In genomic region chr19:57810410-57811295, GRCh38 we compare ENCODE assay signal across 7 cellular contexts. TPM values are rescaled to one million over a fixed set of nuclear protein-coding genes. Genes with fewer than 3 reads are reported as not detected.
A peak's percentile ranks its signal among the peaks of the same experiment; 100 is the strongest.
DNase-seq lines count a peak whose midpoint lies in the region; ATAC-seq and TF ChIP-seq lines count a peak whose summit lies in the region.
"Not testable (repeated sequence)": the region's sequence is repeated elsewhere in the genome, so short reads cannot be mapped to it uniquely, and the experiment has no call there.

No MANE protein-coding gene starts in this region.

- H3K36me3 Mint-ChIP-seq in nephron progenitor cell (ENCODE audit: low read depth), result peaks cover 57% of the 10 kb centered on the region
- peaks cover 32 to 48% of the 10 kb centered on the region in 2 donors for H3K36me3 Mint-ChIP-seq in stimulated activated naive B cell treated with anti-CD40 and anti-IgM and Interleukin-4, amounts not matched to agents 10 μg/mL and 1 μg/mL and 100 μg/mL, for 72 hours

- DNase-seq in HT-29 (ENCODE audit: low spot score) (peak; percentile 72), NCI-H82 treated with DMSO at 0.1 percent for 48 hours (lab: John Stamatoyannopoulos, UW; ENCODE audit: unreplicated experiment) (peak; percentile 22), WERI-Rb-1 (peak; percentile 48)
- not testable (repeated sequence) for DNase-seq in breast epithelium (ENCODE audit: low spot score in 2 of 2); left lobe of liver (ENCODE audit: low spot score); nephron progenitor cell; stimulated activated naive B cell treated with anti-CD40 and anti-IgM and Interleukin-4, amounts not matched to agents 10 μg/mL and 1 μg/mL and 100 μg/mL, for 72 hours

- H3K4me3 Mint-ChIP-seq in nephron progenitor cell; stimulated activated naive B cell treated with anti-CD40 and anti-IgM and Interleukin-4, amounts not matched to agents 10 μg/mL and 1 μg/mL and 100 μg/mL, for 72 hours: not testable (repeated sequence)

- peak overlapping the region; percentile 22 for H3K27ac ChIP-seq in WERI-Rb-1
- H3K27ac ChIP-seq in breast epithelium, result peak overlapping the region; percentile 32 to 61

- H3K27me3 ChIP-seq in WERI-Rb-1 (ENCODE audit: insufficient read depth, low read depth, severe bottlenecking); breast epithelium: not testable (repeated sequence)

- H3K27me3 Mint-ChIP-seq in nephron progenitor cell (ENCODE audit: low read depth, poor library complexity); stimulated activated naive B cell treated with anti-CD40 and anti-IgM and Interleukin-4, amounts not matched to agents 10 μg/mL and 1 μg/mL and 100 μg/mL, for 72 hours: not testable (repeated sequence)

- not testable (repeated sequence) for H3K9me3 ChIP-seq in WERI-Rb-1 (ENCODE audit: severe bottlenecking); breast epithelium

- TF ChIP-seq POLR2A in breast epithelium (IDR thresholded peaks at IDR 0.05), result not testable (repeated sequence)

- H3K4me1 ChIP-seq in breast epithelium, result not testable (repeated sequence)

- peaks cover 68% of the 10 kb centered on the region for H3K4me1 Mint-ChIP-seq in nephron progenitor cell
- H3K4me1 Mint-ChIP-seq in stimulated activated naive B cell treated with anti-CD40 and anti-IgM and Interleukin-4, amounts not matched to agents 10 μg/mL and 1 μg/mL and 100 μg/mL, for 72 hours, result peaks cover 24 to 43% of the 10 kb centered on the region in 2 donors

- not testable (repeated sequence) for H3K9me3 Mint-ChIP-seq in nephron progenitor cell; stimulated activated naive B cell treated with anti-CD40 and anti-IgM and Interleukin-4, amounts not matched to agents 10 μg/mL and 1 μg/mL and 100 μg/mL, for 72 hours

- peaks cover 41% of the 10 kb centered on the region for H3K36me3 ChIP-seq in WERI-Rb-1
- H3K36me3 ChIP-seq in breast epithelium, result not testable (repeated sequence)

- TF ChIP-seq CTCF in WERI-Rb-1 (IDR thresholded peaks at IDR 0.05; ENCODE audit: low read depth, low read length); breast epithelium (IDR thresholded peaks at IDR 0.05); nephron progenitor cell (IDR thresholded peaks at IDR 0.05): not testable (repeated sequence)

- H3K27ac Mint-ChIP-seq in nephron progenitor cell, result peak overlapping the region; percentile 31
- peak overlapping the region; percentile 39 for H3K27ac Mint-ChIP-seq in stimulated activated naive B cell treated with anti-CD40 and anti-IgM and Interleukin-4, amounts not matched to agents 10 μg/mL and 1 μg/mL and 100 μg/mL, for 72 hours

- not testable (repeated sequence) for H3K4me3 ChIP-seq in WERI-Rb-1 (ENCODE audit: low read depth, low read length)
- H3K4me3 ChIP-seq in breast epithelium, result peak overlapping the region in 1 of 3 donors; percentile 31

- peak; percentile 43 for ATAC-seq in left lobe of liver
- ATAC-seq in stimulated activated naive B cell treated with anti-CD40 and anti-IgM and Interleukin-4, amounts not matched to agents 10 μg/mL and 1 μg/mL and 100 μg/mL, for 72 hours (replicated peaks), result not testable (repeated sequence)

- intact Hi-C loops in breast epithelium (cut with DNase I; ENCODE audit: low total_unique reads), result not testable (repeated sequence)

RNA-seq across cellular contexts. Expression of gene ZNF552, which starts 4.1 kb away (rescaled TPM):
- total RNA-seq in HT-29 (2014; rRNA removed; shearing (Covaris generic)), result 17.3 and 22.3 TPM in 2 replicates
- total RNA-seq in breast epithelium (10 to 100 TPM in 2 of 3 donors, 1 to 10 TPM in 1; 4.0 to 71.4 (median 54.9) TPM), left lobe of liver (7.1 TPM)

RNA-seq across cellular contexts. Expression of gene ZNF587B, which starts 19.4 kb away (rescaled TPM):
- 32.1 and 40.0 TPM in 2 replicates for total RNA-seq in HT-29 (2014; rRNA removed; shearing (Covaris generic))
- total RNA-seq in breast epithelium, result 10 to 100 TPM; 10.7 to 26.6 (median 25.2) TPM
- total RNA-seq in left lobe of liver, result 10.2 TPM

RNA-seq across cellular contexts. Expression of gene ZNF587, which starts 39.0 kb away (rescaled TPM):
- total RNA-seq in HT-29 (2014; rRNA removed; shearing (Covaris generic)), result 33.7 and 39.4 TPM in 2 replicates
- total RNA-seq in breast epithelium, result 10 to 100 TPM; 14.4 to 45.4 (median 35.1) TPM
- 19.1 TPM for total RNA-seq in left lobe of liver

RNA-seq across cellular contexts. Expression of gene ZNF586, which starts 41.2 kb away (rescaled TPM):
- total RNA-seq in HT-29 (2014; rRNA removed; shearing (Covaris generic)), result 18.3 and 18.5 TPM in 2 replicates
- total RNA-seq in breast epithelium (10 to 100 TPM in 2 of 3 donors, 1 to 10 TPM in 1; 9.9 to 40.5 (median 13.4) TPM), left lobe of liver (4.6 TPM)
